Comparison of ENCODE assay signal across 19 cellular contexts in genomic region chr3:112470791-112471190, GRCh38. TPM values are rescaled to one million over a fixed set of nuclear protein-coding genes. Genes with fewer than 3 reads are reported as not detected.
DNase-seq lines count a peak whose midpoint lies in the region; ATAC-seq, FAIRE-seq and TF ChIP-seq lines count a peak whose summit lies in the region.
"Had no signal": no experiment of that assay in that cellular context is flagged by ENCODE, and none has a peak within 500 bp of the region (broad histone marks: within the 10 kb centered on the region; RNA-seq: fewer than 3 reads in every experiment).

No MANE protein-coding gene starts in this region.

- intact Hi-C loops in activated CD4-positive, alpha-beta memory T cell treated with anti-CD3 and anti-CD28 coated beads for 36 hours (cut with micrococcal nuclease): no loop called here

- H3K4me3 ChIP-seq in AG09309 (ENCODE audit: control insufficient read depth, low read depth, low read length) (no peak overlapping the region), adipocyte (ENCODE audit: low read length) (no peak overlapping the region)
- H3K4me3 ChIP-seq: BLaER1 treated with 17β-estradiol and CSF1 and Interleukin-3, amounts not matched to agents 10 nM and 100 nM; spleen had no signal

- no peaks in the 10 kb centered on the region for H3K27me3 ChIP-seq in adipocyte (replicated peaks; ENCODE audit: control insufficient read depth, insufficient read depth, low read length)
- H3K27me3 ChIP-seq: BLaER1 treated with 17β-estradiol and CSF1 and Interleukin-3, amounts not matched to agents 10 nM and 100 nM; spleen had no signal

- CTCF ChIA-PET in activated CD4-positive, alpha-beta memory T cell treated with anti-CD3 and anti-CD28 coated beads for 36 hours (lab: Charles Lee): no interaction called here

- no peaks in the 10 kb centered on the region for H3K9me3 Mint-ChIP-seq in naive B cell
- H3K9me3 Mint-ChIP-seq in activated CD4-positive, alpha-beta memory T cell treated with anti-CD3 and anti-CD28 coated beads for 36 hours: no peaks in the 10 kb centered on the region
- H3K9me3 Mint-ChIP-seq: immature natural killer cell had no signal

- peaks cover 65 to 93% (median 82%) of the 10 kb centered on the region in 3 donors for H3K4me1 Mint-ChIP-seq in naive B cell
- peaks cover 81% of the 10 kb centered on the region for H3K4me1 Mint-ChIP-seq in activated CD4-positive, alpha-beta memory T cell treated with anti-CD3 and anti-CD28 coated beads for 36 hours (ENCODE audit: low read depth)

- ATAC-seq in naive B cell (ENCODE audit: low read depth in 2 of 2): no peak
- no peak for ATAC-seq in GM21423 (IDR thresholded peaks at IDR 0.05; ENCODE audit: unreplicated experiment)

- peak overlapping the region; percentile 10 to 90 (median 71) for H3K4me3 Mint-ChIP-seq in naive B cell
- no peak overlapping the region for H3K4me3 Mint-ChIP-seq in activated CD4-positive, alpha-beta memory T cell treated with anti-CD3 and anti-CD28 coated beads for 36 hours
- H3K4me3 Mint-ChIP-seq: immature natural killer cell had no signal

- H3K27ac Mint-ChIP-seq in naive B cell: peak overlapping the region; percentile 39 to 89 (median 83)
- H3K27ac Mint-ChIP-seq in activated CD4-positive, alpha-beta memory T cell treated with anti-CD3 and anti-CD28 coated beads for 36 hours: no peak overlapping the region

- H3K27me3 Mint-ChIP-seq in naive B cell: no peaks in the 10 kb centered on the region
- no peaks in the 10 kb centered on the region for H3K27me3 Mint-ChIP-seq in activated CD4-positive, alpha-beta memory T cell treated with anti-CD3 and anti-CD28 coated beads for 36 hours

- peaks cover 40 to 56% of the 10 kb centered on the region in 2 donors for H3K36me3 Mint-ChIP-seq in naive B cell
- peaks cover 16% of the 10 kb centered on the region for H3K36me3 Mint-ChIP-seq in activated CD4-positive, alpha-beta memory T cell treated with anti-CD3 and anti-CD28 coated beads for 36 hours
- H3K36me3 Mint-ChIP-seq: immature natural killer cell had no signal

- peak overlapping the region; percentile 3 for H3K9ac ChIP-seq in adipocyte (ENCODE audit: low read length)
- H3K9ac ChIP-seq: BLaER1 treated with 17β-estradiol and CSF1 and Interleukin-3, amounts not matched to agents 10 nM and 100 nM had no signal

- no peak for TF ChIP-seq CTCF in AG09309 (IDR thresholded peaks at IDR 0.05; ENCODE audit: control insufficient read depth, insufficient read depth, low read depth, low read length, missing control alignments)

- POLR2A ChIA-PET in activated CD4-positive, alpha-beta memory T cell treated with anti-CD3 and anti-CD28 coated beads for 36 hours (lab: Charles Lee): no interaction called here

- DNase-seq in AG09309 (ENCODE audit: low read depth): peak; percentile 43
- no peak for DNase-seq in GM12891 (ENCODE audit: insufficient read length, low spot score)
- peak; percentile 9 for DNase-seq in adipocyte (ENCODE audit: low read depth)
- no peak for DNase-seq in naive B cell
- DNase-seq in DMS79 (lab: John Stamatoyannopoulos, UW): no peak
- DNase-seq in activated CD4-positive, alpha-beta memory T cell treated with anti-CD3 and anti-CD28 coated beads for 36 hours: no peak
- DNase-seq in NCI-H1930 (lab: John Stamatoyannopoulos, UW): no peak
- DNase-seq: activated T-cell treated with anti-CD3 and anti-CD28 coated beads, Interleukin-2, amount 50 U/mL, for 48 hours; immature natural killer cell; NCI-H2081 treated with DMSO at 0.1 percent for 48 hours; NCI-H69; occipital lobe; spleen; substantia nigra; SW 1271 had no signal

- FAIRE-seq in GM12891 (lab: Jason Lieb, UNC): peak; percentile 60
- FAIRE-seq: HTR-8/SVneo had no signal

- no peak for TF ChIP-seq POLR2A in GM12891 (IDR thresholded peaks at IDR 0.05; ENCODE audit: low read depth, low read length)

- peaks cover 43% of the 10 kb centered on the region for H3K4me1 ChIP-seq in adipocyte (ENCODE audit: control insufficient read depth, insufficient read depth, low read length)

- no peaks in the 10 kb centered on the region for H3K36me3 ChIP-seq in adipocyte (ENCODE audit: control insufficient read depth, insufficient read depth, low read length, severe bottlenecking)
- H3K36me3 ChIP-seq: BLaER1 treated with 17β-estradiol and CSF1 and Interleukin-3, amounts not matched to agents 10 nM and 100 nM had no signal

- no peaks in the 10 kb centered on the region for H3K9me3 ChIP-seq in adipocyte (ENCODE audit: control insufficient read depth, low read length)
- H3K9me3 ChIP-seq: BLaER1 treated with 17β-estradiol and CSF1 and Interleukin-3, amounts not matched to agents 10 nM and 100 nM; spleen had no signal

TF ChIP-seq in GM12891, 5 proteins besides CTCF, POLR2A, EP300 and RAD21:
- no peak for TF ChIP-seq PAX5 (IDR thresholded peaks at IDR 0.05; ENCODE audit: insufficient read depth, low read length, severe bottlenecking)
- TF ChIP-seq TAF1 (IDR thresholded peaks at IDR 0.05; ENCODE audit: low read depth, low read length): no peak
- TF ChIP-seq SPI1 (IDR thresholded peaks at IDR 0.05; ENCODE audit: low read depth, low read length): no peak
- no peak for TF ChIP-seq POLR2AphosphoS5 (IDR thresholded peaks at IDR 0.05; ENCODE audit: low read depth, low read length)
- no peak for TF ChIP-seq POU2F2 (IDR thresholded peaks at IDR 0.05; ENCODE audit: low read depth, low read length)

RNA-seq across cellular contexts. Expression of gene BTLA, which starts 28.5 kb away (rescaled TPM):
- polyA plus RNA-seq in GM12891 (2012; ENCODE audit: low read depth, missing spikeins): 41.7 TPM
- 100 to 1,000 TPM; 109 to 194 (median 148) TPM for polyA plus RNA-seq in naive B cell (ENCODE audit: low read depth in 6 of 6)
- 10 to 100 TPM; 17.3 to 18.7 TPM for total RNA-seq in activated CD4-positive, alpha-beta memory T cell treated with anti-CD3 and anti-CD28 coated beads for 36 hours
- total RNA-seq: glomerular endothelial cell had no signal

Comparison
In these comparisons a context has a peak if more than half of its experiments do, and no peak if none do; other contexts are left out.
1. DNase-seq: peak in AG09309 (single experiment) and adipocyte (single experiment); none in GM12891 (single experiment), naive B cell (single experiment), DMS79 (single experiment), activated CD4-positive, alpha-beta memory T cell treated with anti-CD3 and anti-CD28 coated beads for 36 hours (single experiment) and NCI-H1930 (0 of 2).